1 cellular context compared by ENCODE assay signal in the genomic region with DNA sequence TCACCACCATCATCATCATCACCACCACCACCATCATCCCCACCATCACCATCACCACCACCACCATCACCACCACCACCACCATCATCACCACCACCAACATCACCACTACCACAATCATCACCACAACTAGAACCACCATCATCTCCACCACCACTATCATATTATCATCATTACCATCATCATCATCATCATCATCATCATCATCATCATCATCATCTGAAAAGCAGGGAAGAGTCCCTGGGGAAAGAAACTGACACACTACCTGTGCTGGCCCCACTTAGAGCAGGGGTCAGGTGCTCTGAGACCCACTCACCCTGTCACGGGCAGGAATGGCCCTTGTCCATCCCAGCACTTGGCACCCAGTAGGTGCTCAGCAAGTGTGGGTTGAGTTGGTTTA.
TF ChIP-seq lines count a peak whose summit lies in the region.

No MANE protein-coding gene starts in this region.

TF ChIP-seq in HepG2, 621 proteins besides CTCF, POLR2A, EP300 and RAD21:
- TF ChIP-seq CREB1 (IDR thresholded peaks at IDR 0.05) (peak; percentile 90), CREB1 (CRISPR knock-in tag; IDR thresholded peaks at IDR 0.05) (no peak)
- TF ChIP-seq, protein P1, sequence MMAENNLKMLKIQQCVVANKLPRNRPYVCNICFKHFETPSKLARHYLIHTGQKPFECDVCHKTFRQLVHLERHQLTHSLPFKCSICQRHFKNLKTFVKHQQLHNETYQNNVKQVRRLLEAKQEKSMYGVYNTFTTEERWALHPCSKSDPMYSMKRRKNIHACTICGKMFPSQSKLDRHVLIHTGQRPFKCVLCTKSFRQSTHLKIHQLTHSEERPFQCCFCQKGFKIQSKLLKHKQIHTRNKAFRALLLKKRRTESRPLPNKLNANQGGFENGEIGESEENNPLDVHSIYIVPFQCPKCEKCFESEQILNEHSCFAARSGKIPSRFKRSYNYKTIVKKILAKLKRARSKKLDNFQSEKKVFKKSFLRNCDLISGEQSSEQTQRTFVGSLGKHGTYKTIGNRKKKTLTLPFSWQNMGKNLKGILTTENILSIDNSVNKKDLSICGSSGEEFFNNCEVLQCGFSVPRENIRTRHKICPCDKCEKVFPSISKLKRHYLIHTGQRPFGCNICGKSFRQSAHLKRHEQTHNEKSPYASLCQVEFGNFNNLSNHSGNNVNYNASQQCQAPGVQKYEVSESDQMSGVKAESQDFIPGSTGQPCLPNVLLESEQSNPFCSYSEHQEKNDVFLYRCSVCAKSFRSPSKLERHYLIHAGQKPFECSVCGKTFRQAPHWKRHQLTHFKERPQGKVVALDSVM (CRISPR knock-in tag; IDR thresholded peaks at IDR 0.05) = no peak
